1 cellular context compared by ENCODE assay signal in the genomic region with DNA sequence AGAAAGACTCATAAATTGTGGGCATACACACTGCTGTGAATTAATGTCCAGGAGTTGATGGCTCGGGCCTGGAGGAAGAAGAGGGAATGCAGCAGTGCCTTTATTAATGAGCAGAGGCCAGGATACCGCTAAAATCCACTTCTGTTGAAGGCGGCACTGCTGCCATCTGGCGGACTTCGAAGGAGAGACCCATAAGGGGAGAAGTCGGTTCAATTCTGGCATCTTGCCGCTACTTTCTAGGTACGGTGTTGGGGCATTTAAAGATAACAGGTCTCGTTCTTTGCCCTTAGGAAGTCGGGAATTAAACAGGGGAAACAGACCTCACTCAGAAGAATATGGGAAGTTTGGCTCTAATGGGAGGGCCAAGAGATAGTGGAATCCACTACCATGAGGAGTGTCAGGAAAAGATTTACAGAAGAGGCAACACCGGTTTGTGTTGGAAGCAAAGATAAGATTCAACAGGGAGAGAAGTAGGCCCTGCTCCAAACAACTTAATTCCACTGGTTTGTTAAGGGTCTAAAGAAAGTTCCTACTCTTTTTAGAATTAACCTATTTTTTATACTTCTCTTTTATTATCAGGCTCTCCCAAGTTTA.
TF ChIP-seq lines count a peak whose summit lies in the region.

No MANE protein-coding gene starts in this region.

TF ChIP-seq in Ishikawa, 13 proteins besides CTCF, POLR2A, EP300 and RAD21 (continued from another document):
- TF ChIP-seq, protein P1, sequence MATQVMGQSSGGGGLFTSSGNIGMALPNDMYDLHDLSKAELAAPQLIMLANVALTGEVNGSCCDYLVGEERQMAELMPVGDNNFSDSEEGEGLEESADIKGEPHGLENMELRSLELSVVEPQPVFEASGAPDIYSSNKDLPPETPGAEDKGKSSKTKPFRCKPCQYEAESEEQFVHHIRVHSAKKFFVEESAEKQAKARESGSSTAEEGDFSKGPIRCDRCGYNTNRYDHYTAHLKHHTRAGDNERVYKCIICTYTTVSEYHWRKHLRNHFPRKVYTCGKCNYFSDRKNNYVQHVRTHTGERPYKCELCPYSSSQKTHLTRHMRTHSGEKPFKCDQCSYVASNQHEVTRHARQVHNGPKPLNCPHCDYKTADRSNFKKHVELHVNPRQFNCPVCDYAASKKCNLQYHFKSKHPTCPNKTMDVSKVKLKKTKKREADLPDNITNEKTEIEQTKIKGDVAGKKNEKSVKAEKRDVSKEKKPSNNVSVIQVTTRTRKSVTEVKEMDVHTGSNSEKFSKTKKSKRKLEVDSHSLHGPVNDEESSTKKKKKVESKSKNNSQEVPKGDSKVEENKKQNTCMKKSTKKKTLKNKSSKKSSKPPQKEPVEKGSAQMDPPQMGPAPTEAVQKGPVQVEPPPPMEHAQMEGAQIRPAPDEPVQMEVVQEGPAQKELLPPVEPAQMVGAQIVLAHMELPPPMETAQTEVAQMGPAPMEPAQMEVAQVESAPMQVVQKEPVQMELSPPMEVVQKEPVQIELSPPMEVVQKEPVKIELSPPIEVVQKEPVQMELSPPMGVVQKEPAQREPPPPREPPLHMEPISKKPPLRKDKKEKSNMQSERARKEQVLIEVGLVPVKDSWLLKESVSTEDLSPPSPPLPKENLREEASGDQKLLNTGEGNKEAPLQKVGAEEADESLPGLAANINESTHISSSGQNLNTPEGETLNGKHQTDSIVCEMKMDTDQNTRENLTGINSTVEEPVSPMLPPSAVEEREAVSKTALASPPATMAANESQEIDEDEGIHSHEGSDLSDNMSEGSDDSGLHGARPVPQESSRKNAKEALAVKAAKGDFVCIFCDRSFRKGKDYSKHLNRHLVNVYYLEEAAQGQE (IDR thresholded peaks at IDR 0.05; ENCODE audit: low read depth), result no peak
- no peak for TF ChIP-seq TEAD4 (IDR thresholded peaks at IDR 0.05)
